ENCODE assay signal across 1 cellular context in genomic region chr3:152202976-152203626, GRCh38.
TF ChIP-seq lines count a peak whose summit lies in the region.

No MANE protein-coding gene starts in this region.

TF ChIP-seq in WTC11, 78 proteins besides CTCF, POLR2A, EP300 and RAD21 (continued from another document):
- TF ChIP-seq ESRRA (CRISPR knock-in tag; IDR thresholded peaks at IDR 0.05; ENCODE audit: borderline replicate concordance) (no peak), TEAD4 (CRISPR knock-in tag; IDR thresholded peaks at IDR 0.05) (no peak), NR2C2 (CRISPR knock-in tag; IDR thresholded peaks at IDR 0.05) (no peak)
